ENCODE assay signal across 1 cellular context in the genomic region with DNA sequence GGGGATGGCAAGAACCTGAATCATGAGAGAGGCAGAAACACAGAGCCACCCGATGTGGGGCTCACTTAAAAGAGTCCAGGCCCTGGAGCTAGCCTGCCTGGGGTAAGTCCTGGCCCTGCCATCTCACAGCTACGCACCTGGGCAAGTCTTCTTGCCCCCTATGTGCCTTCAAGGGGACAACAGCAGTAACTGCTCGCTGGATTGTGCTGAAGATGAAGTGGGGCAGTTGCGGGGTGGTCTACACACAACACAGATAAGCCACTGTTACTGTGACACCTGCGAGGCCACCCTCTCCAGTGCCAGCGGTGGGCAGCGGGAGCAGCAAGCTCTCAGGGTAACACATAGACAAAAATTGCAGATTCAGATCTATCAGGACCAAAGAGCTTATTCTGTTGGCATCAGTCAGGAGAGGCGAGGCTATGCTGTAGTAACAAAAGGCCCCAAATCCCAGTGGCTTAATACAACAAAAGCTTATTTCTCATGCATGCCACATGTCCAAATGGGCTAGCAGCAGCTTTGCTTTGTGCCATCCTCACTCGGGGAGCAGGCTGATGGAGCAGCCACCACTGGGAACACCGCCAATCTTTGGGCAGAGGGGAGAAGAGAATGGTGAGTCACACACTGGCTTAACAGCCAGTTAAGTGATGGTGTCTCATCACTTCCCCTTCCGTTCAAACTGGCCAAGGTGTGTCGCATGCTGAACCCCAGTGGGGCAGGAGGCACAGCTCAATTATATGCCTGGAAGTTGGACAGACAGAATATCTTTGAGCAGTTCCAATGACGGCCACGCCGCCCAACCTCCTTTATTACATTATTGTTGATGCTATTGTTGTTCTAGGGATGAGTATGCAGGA.
TF ChIP-seq lines count a peak whose summit lies in the region.

No MANE protein-coding gene starts in this region.

TF ChIP-seq in HEK293, 187 proteins besides CTCF, POLR2A, EP300 and RAD21 (continued from another document):
- TF ChIP-seq YY1 (tag by site-specific recombination; IDR thresholded peaks at IDR 0.05) (no peak), ZNF404 (tag by site-specific recombination; IDR thresholded peaks at IDR 0.05) (no peak)
